ENCODE assay signal across 1 cellular context in the genomic region with DNA sequence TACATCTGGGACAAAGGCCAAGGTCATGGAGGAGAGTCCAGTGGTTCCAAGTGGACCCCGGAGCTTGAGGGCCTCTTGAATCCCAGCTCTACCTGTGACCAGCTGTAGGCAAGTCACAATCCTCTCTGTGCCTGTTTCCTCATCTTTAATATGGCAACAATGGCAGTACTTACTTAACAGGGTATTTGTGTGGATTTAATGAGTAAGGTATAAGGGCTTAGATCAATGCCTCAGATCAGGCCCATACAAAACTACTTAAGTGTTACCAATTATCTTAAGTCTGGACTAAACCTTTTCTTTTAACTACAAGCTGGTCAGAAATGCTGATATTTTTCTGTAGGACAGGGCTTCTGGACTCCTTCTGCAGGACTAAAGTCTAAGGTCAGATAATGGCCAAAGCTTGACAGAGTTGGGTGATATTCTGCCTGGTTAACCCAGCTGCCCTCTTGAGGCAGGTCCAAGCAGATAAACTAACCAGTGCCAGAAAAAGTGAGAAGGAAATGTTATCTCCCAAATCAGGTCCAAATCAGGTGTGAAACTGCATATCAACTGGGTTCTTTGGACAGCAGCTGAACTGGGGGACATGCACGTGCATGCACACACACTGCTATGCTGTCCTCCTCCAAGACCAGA.
TF ChIP-seq lines count a peak whose summit lies in the region.

No MANE protein-coding gene starts in this region.

TF ChIP-seq in endothelial cell of umbilical vein, 7 proteins besides CTCF, POLR2A, EP300 and RAD21:
- no peak for TF ChIP-seq JUN (IDR thresholded peaks at IDR 0.05; ENCODE audit: borderline replicate concordance, insufficient read depth, insufficient read length, low read depth)
